20 cellular contexts compared by ENCODE assay signal in genomic region chr11:19447150-19447566, GRCh38.
DNase-seq lines count a peak whose midpoint lies in the region; ATAC-seq and TF ChIP-seq lines count a peak whose summit lies in the region.
"Had no signal": no experiment of that assay in that cellular context is flagged by ENCODE, and none has a peak within 500 bp of the region (broad histone marks: within the 10 kb centered on the region; RNA-seq: fewer than 3 reads in every experiment).

No MANE protein-coding gene starts in this region.

- peak; percentile 24 for ATAC-seq in RWPE2 (ENCODE audit: low read depth)

- TF ChIP-seq CTCF in RWPE2 (IDR thresholded peaks at IDR 0.05; ENCODE audit: poor library complexity, severe bottlenecking): no peak
- TF ChIP-seq CTCF in foreskin fibroblast (IDR thresholded peaks at IDR 0.05; ENCODE audit: low read depth, low read length): no peak
- TF ChIP-seq CTCF in suprapubic skin (IDR thresholded peaks at IDR 0.05): no peak
- TF ChIP-seq CTCF in right atrium auricular region (IDR thresholded peaks at IDR 0.05): no peak

- H3K27me3 ChIP-seq in RWPE2 (ENCODE audit: insufficient read depth, poor library complexity, severe bottlenecking) (no peaks in the 10 kb centered on the region), suprapubic skin (no peaks in the 10 kb centered on the region), right atrium auricular region (no peaks in the 10 kb centered on the region)
- H3K27me3 ChIP-seq: dorsolateral prefrontal cortex, esophagus squamous epithelium, neural progenitor cell, stomach had no signal

- peak; percentile 70 for DNase-seq in A172 (ENCODE audit: low spot score)
- DNase-seq in HCEC 1CT: peak; percentile 37
- DNase-seq in RWPE2 (ENCODE audit: low spot score): no peak
- peak; percentile 49 to 58 for DNase-seq in foreskin fibroblast
- DNase-seq in suprapubic skin (ENCODE audit: low spot score in 2 of 2): no peak
- DNase-seq in right atrium auricular region (ENCODE audit: low spot score): no peak
- DNase-seq in RKO (ENCODE audit: low spot score): no peak
- no peak for DNase-seq in D341Med (ENCODE audit: low spot score)
- DNase-seq: activated CD4-positive, alpha-beta T cell treated with anti-CD3 and anti-CD28 coated beads, Interleukin-2, amount 50 U/mL, for 48 hours; activated T-cell treated with anti-CD3 and anti-CD28 coated beads, Interleukin-2, amount 50 U/mL, for 1 hour; CD4-positive, alpha-beta memory T cell; DMS79; dorsolateral prefrontal cortex; esophagus squamous epithelium; HFFc6; NCI-H2081; NCI-H774; RPMI8226; stomach had no signal

- H3K9me3 ChIP-seq in RWPE2 (ENCODE audit: severe bottlenecking): no peaks in the 10 kb centered on the region
- H3K9me3 ChIP-seq in suprapubic skin: no peaks in the 10 kb centered on the region
- no peaks in the 10 kb centered on the region for H3K9me3 ChIP-seq in right atrium auricular region
- H3K9me3 ChIP-seq: esophagus squamous epithelium, stomach had no signal

- H3K4me1 ChIP-seq in RWPE2 (ENCODE audit: insufficient read depth, poor library complexity, severe bottlenecking) (peaks cover 15% of the 10 kb centered on the region), suprapubic skin (peaks cover 2% of the 10 kb centered on the region), right atrium auricular region (peaks cover 0 to 6% of the 10 kb centered on the region in 2 donors)
- H3K4me1 ChIP-seq: neural progenitor cell had no signal

- H3K4me3 ChIP-seq in RWPE2 (ENCODE audit: severe bottlenecking): no peak overlapping the region
- no peak overlapping the region for H3K4me3 ChIP-seq in foreskin fibroblast (ENCODE audit: low read depth in 1 of 2, low read length in 2 of 2)
- no peak overlapping the region for H3K4me3 ChIP-seq in suprapubic skin
- no peak overlapping the region for H3K4me3 ChIP-seq in right atrium auricular region
- H3K4me3 ChIP-seq: dorsolateral prefrontal cortex, esophagus squamous epithelium, neural progenitor cell, stomach had no signal

- H3K27ac ChIP-seq in RWPE2 (ENCODE audit: poor library complexity, severe bottlenecking): peak overlapping the region; percentile 34
- no peak overlapping the region for H3K27ac ChIP-seq in suprapubic skin
- no peak overlapping the region for H3K27ac ChIP-seq in right atrium auricular region
- H3K27ac ChIP-seq: dorsolateral prefrontal cortex, esophagus squamous epithelium, neural progenitor cell had no signal

- TF ChIP-seq EP300 in suprapubic skin (IDR thresholded peaks at IDR 0.05): no peak

- H3K36me3 ChIP-seq in RWPE2 (ENCODE audit: low read depth) (no peaks in the 10 kb centered on the region), suprapubic skin (no peaks in the 10 kb centered on the region), right atrium auricular region (no peaks in the 10 kb centered on the region)
- H3K36me3 ChIP-seq: esophagus squamous epithelium, neural progenitor cell, stomach had no signal

- TF ChIP-seq POLR2A in suprapubic skin (IDR thresholded peaks at IDR 0.05): no peak

- 51% methylated on average over 5 of the region's 5 CpGs for WGBS in suprapubic skin

Comparison
In these comparisons a context has a peak if more than half of its experiments do, and no peak if none do; other contexts are left out.
1. DNase-seq: peak in A172 (single experiment), HCEC 1CT (single experiment) and foreskin fibroblast (2 of 2); none in RWPE2 (single experiment), suprapubic skin (0 of 2), right atrium auricular region (single experiment), RKO (single experiment) and D341Med (single experiment).